1 cellular context compared by ENCODE assay signal in the genomic region with DNA sequence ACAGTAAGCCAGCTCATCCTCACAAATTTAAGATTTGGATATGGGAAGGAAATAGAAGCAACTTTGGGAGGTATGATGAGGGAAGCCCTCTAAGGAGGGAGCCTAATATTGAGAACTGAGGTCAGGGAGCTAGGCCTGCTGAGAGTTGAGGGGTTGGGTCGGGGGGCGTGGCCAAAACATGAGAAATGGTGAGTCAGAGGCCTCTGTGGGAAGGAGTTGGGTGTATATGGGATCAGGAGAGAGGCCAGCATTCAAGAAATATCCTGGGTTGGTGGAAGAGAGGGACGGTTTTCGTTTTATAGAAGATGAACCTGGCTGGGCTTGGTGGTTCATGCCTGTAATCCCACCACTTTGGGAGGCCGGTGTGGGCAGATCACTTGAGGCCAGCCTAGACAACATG.
TF ChIP-seq lines count a peak whose summit lies in the region.

No MANE protein-coding gene starts in this region.

TF ChIP-seq in HCT116, 20 proteins besides CTCF, POLR2A, EP300 and RAD21 (continued from another document):
- TF ChIP-seq, protein P1, sequence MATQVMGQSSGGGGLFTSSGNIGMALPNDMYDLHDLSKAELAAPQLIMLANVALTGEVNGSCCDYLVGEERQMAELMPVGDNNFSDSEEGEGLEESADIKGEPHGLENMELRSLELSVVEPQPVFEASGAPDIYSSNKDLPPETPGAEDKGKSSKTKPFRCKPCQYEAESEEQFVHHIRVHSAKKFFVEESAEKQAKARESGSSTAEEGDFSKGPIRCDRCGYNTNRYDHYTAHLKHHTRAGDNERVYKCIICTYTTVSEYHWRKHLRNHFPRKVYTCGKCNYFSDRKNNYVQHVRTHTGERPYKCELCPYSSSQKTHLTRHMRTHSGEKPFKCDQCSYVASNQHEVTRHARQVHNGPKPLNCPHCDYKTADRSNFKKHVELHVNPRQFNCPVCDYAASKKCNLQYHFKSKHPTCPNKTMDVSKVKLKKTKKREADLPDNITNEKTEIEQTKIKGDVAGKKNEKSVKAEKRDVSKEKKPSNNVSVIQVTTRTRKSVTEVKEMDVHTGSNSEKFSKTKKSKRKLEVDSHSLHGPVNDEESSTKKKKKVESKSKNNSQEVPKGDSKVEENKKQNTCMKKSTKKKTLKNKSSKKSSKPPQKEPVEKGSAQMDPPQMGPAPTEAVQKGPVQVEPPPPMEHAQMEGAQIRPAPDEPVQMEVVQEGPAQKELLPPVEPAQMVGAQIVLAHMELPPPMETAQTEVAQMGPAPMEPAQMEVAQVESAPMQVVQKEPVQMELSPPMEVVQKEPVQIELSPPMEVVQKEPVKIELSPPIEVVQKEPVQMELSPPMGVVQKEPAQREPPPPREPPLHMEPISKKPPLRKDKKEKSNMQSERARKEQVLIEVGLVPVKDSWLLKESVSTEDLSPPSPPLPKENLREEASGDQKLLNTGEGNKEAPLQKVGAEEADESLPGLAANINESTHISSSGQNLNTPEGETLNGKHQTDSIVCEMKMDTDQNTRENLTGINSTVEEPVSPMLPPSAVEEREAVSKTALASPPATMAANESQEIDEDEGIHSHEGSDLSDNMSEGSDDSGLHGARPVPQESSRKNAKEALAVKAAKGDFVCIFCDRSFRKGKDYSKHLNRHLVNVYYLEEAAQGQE (IDR thresholded peaks at IDR 0.05; ENCODE audit: low read depth) = no peak
- TF ChIP-seq SRF (IDR thresholded peaks at IDR 0.05; ENCODE audit: low read depth) (no peak), EGR1 (IDR thresholded peaks at IDR 0.05; ENCODE audit: low read depth) (no peak), EZH2phosphoT487 (IDR thresholded peaks at IDR 0.05; ENCODE audit: borderline replicate concordance) (no peak), EZH2 (IDR thresholded peaks at IDR 0.05) (no peak), ZFX (IDR thresholded peaks at IDR 0.05) (no peak), POLR2AphosphoS5 (IDR thresholded peaks at IDR 0.05; ENCODE audit: low read depth, low read length) (peak; percentile 28; the same call in 1 of the 2 replicates), YY1 (IDR thresholded peaks at IDR 0.05; ENCODE audit: extremely low read depth, insufficient replicate concordance, low read depth, low read length) (no peak), TCF7L2 (IDR thresholded peaks at IDR 0.05; ENCODE audit: borderline replicate concordance, extremely low read depth, insufficient read depth, insufficient read length) (no peak), ZNF274 (IDR thresholded peaks at IDR 0.05; ENCODE audit: low read depth, low read length) (no peak), JUND (IDR thresholded peaks at IDR 0.05) (peak; percentile 60), SP1 (IDR thresholded peaks at IDR 0.05; ENCODE audit: low read depth) (peak; percentile 53; the same call in 1 of the 2 replicates), SIN3A (IDR thresholded peaks at IDR 0.05; ENCODE audit: low read depth) (no peak), ELF1 (IDR thresholded peaks at IDR 0.05; ENCODE audit: borderline replicate concordance, low read depth) (no peak)
- TF ChIP-seq, protein P2, sequence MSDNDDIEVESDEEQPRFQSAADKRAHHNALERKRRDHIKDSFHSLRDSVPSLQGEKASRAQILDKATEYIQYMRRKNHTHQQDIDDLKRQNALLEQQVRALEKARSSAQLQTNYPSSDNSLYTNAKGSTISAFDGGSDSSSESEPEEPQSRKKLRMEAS (IDR thresholded peaks at IDR 0.05) = no peak
- TF ChIP-seq, protein P3, sequence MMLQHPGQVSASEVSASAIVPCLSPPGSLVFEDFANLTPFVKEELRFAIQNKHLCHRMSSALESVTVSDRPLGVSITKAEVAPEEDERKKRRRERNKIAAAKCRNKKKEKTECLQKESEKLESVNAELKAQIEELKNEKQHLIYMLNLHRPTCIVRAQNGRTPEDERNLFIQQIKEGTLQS (IDR thresholded peaks at IDR 0.05) = no peak
- TF ChIP-seq, protein P4, sequence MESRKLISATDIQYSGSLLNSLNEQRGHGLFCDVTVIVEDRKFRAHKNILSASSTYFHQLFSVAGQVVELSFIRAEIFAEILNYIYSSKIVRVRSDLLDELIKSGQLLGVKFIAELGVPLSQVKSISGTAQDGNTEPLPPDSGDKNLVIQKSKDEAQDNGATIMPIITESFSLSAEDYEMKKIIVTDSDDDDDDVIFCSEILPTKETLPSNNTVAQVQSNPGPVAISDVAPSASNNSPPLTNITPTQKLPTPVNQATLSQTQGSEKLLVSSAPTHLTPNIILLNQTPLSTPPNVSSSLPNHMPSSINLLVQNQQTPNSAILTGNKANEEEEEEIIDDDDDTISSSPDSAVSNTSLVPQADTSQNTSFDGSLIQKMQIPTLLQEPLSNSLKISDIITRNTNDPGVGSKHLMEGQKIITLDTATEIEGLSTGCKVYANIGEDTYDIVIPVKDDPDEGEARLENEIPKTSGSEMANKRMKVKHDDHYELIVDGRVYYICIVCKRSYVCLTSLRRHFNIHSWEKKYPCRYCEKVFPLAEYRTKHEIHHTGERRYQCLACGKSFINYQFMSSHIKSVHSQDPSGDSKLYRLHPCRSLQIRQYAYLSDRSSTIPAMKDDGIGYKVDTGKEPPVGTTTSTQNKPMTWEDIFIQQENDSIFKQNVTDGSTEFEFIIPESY (IDR thresholded peaks at IDR 0.05; ENCODE audit: extremely low read depth, insufficient replicate concordance, low read length) = no peak
